Comparison of ENCODE assay signal across 23 cellular contexts in genomic region chr10:75243426-75243825, GRCh38.
"Had no signal": no experiment of that assay in that cellular context is flagged by ENCODE, and none has a peak within 500 bp of the region (broad histone marks: within the 10 kb centered on the region; RNA-seq: fewer than 3 reads in every experiment).

No MANE protein-coding gene starts in this region.

- DNase-seq: activated CD4-positive, alpha-beta T cell treated with anti-CD3 and anti-CD28 coated beads for 1 hour; activated CD4-positive, alpha-beta T cell treated with anti-CD3 and anti-CD28 coated beads, Interleukin-2, amount 50 U/mL, for 4 hours; activated naive CD4-positive, alpha-beta T cell; activated naive CD8-positive, alpha-beta T cell treated with anti-CD3 and anti-CD28 coated beads for 36 hours; amniotic stem cell; dermis blood vessel endothelial cell; effector memory CD8-positive, alpha-beta T cell; heart left ventricle; left ventricle myocardium inferior; mammary epithelial cell; midbrain; nephron progenitor cell; occipital lobe; stimulated activated CD4-positive, alpha-beta T cell treated with anti-CD3 and anti-CD28 coated beads, Interleukin-4, amount 100 ng/mL, for 1 hour; stomach; T-helper 17 cell; upper lobe of left lung had no signal

- H3K27me3 ChIP-seq: gastroesophageal sphincter, heart left ventricle, stomach, testis, upper lobe of left lung had no signal

- H3K36me3 ChIP-seq: gastroesophageal sphincter, heart left ventricle, left ventricle myocardium inferior, stomach, upper lobe of left lung had no signal

- H3K36me3 Mint-ChIP-seq: activated naive CD8-positive, alpha-beta T cell treated with anti-CD3 and anti-CD28 coated beads for 36 hours had no signal

- H3K27ac ChIP-seq: gastroesophageal sphincter, heart left ventricle, left ventricle myocardium inferior, upper lobe of left lung, VCaP had no signal

- H3K4me3 Mint-ChIP-seq: activated naive CD8-positive, alpha-beta T cell treated with anti-CD3 and anti-CD28 coated beads for 36 hours; activated T-helper 1 cell treated with anti-CD3 and anti-CD28 coated beads, Interleukin-12 subunit alpha, Interleukin-12 subunit beta, Interleukin-2, Interleukin-4 antibody, amounts not matched to agents 30 ng/mL and 10 ng/mL and 1 ng/mL, durations not matched to agents 14 hours and 24 hours and 36 hours; effector memory CD8-positive, alpha-beta T cell; nephron progenitor cell; T-helper 17 cell had no signal

- H3K9me3 Mint-ChIP-seq: activated naive CD8-positive, alpha-beta T cell treated with anti-CD3 and anti-CD28 coated beads for 36 hours; activated T-helper 1 cell treated with anti-CD3 and anti-CD28 coated beads, Interleukin-12 subunit alpha, Interleukin-12 subunit beta, Interleukin-2, Interleukin-4 antibody, amounts not matched to agents 30 ng/mL and 10 ng/mL and 1 ng/mL, durations not matched to agents 14 hours and 24 hours and 36 hours; effector memory CD8-positive, alpha-beta T cell; nephron progenitor cell had no signal

- H3K4me1 ChIP-seq: gastroesophageal sphincter, heart left ventricle, left ventricle myocardium inferior, testis had no signal

- H3K27ac Mint-ChIP-seq: activated naive CD8-positive, alpha-beta T cell treated with anti-CD3 and anti-CD28 coated beads for 36 hours; activated T-helper 1 cell treated with anti-CD3 and anti-CD28 coated beads, Interleukin-12 subunit alpha, Interleukin-12 subunit beta, Interleukin-2, Interleukin-4 antibody, amounts not matched to agents 30 ng/mL and 10 ng/mL and 1 ng/mL, durations not matched to agents 14 hours and 24 hours and 36 hours; effector memory CD8-positive, alpha-beta T cell; nephron progenitor cell; progenitor cell of endocrine pancreas had no signal

- H3K4me2 ChIP-seq: smooth muscle cell had no signal

- H3K4me1 Mint-ChIP-seq: activated naive CD8-positive, alpha-beta T cell treated with anti-CD3 and anti-CD28 coated beads for 36 hours; T-helper 17 cell had no signal

- H3K9me3 ChIP-seq: gastroesophageal sphincter, stomach, testis, upper lobe of left lung had no signal

- H3K27me3 Mint-ChIP-seq: activated naive CD8-positive, alpha-beta T cell treated with anti-CD3 and anti-CD28 coated beads for 36 hours; T-helper 17 cell had no signal

- H3K4me3 ChIP-seq: gastroesophageal sphincter, heart left ventricle, left ventricle myocardium inferior, smooth muscle cell, stomach, testis, upper lobe of left lung had no signal

- ATAC-seq: effector memory CD8-positive, alpha-beta T cell; gastroesophageal sphincter; heart left ventricle; T-helper 17 cell had no signal
